In genomic region chr11:99918761-99919160, GRCh38 we compare ENCODE assay signal across 15 cellular contexts.
DNase-seq lines count a peak whose midpoint lies in the region; ATAC-seq and TF ChIP-seq lines count a peak whose summit lies in the region.
"Had no signal": no experiment of that assay in that cellular context is flagged by ENCODE, and none has a peak within 500 bp of the region (broad histone marks: within the 10 kb centered on the region; RNA-seq: fewer than 3 reads in every experiment).

No MANE protein-coding gene starts in this region.

- H3K4me1 Mint-ChIP-seq in WTC11, result no peaks in the 10 kb centered on the region
- H3K4me1 Mint-ChIP-seq: B cell had no signal

- H3K4me3 Mint-ChIP-seq in WTC11, result no peak overlapping the region
- H3K4me3 Mint-ChIP-seq: B cell; CD8-positive, alpha-beta T cell had no signal

- no peak overlapping the region for H3K27ac Mint-ChIP-seq in WTC11
- H3K27ac Mint-ChIP-seq: B cell; CD8-positive, alpha-beta T cell had no signal

- DNase-seq in ELR (ENCODE audit: low read depth) (peak; percentile 12), WTC11 (ENCODE audit: low spot score) (no peak), islet precursor cell (peak; percentile 62), NCI-H748 treated with DMSO at 0.1 percent for 48 hours (lab: John Stamatoyannopoulos, UW) (no peak), lower leg skin (ENCODE audit: low spot score in 2 of 2) (no peak), left cardiac atrium (no peak)
- DNase-seq: CD8-positive, alpha-beta T cell; DMS 273 treated with DMSO at 0.1 percent for 48 hours; DMS79; GF-D8; IMR-90; KBM-7 had no signal

- peaks cover 18% of the 10 kb centered on the region for H3K36me3 Mint-ChIP-seq in WTC11
- H3K36me3 Mint-ChIP-seq: CD8-positive, alpha-beta T cell had no signal

- H3K27me3 Mint-ChIP-seq in WTC11 (ENCODE audit: low read depth), result peaks cover 6% of the 10 kb centered on the region
- H3K27me3 Mint-ChIP-seq: B cell had no signal

- peak; percentile 30; the same call in 1 of the 2 replicates for ATAC-seq in WTC11
- ATAC-seq in left cardiac atrium, result no peak
- ATAC-seq: CD8-positive, alpha-beta T cell had no signal

- no peak for TF ChIP-seq CTCF in WTC11 (IDR thresholded peaks at IDR 0.05)
- TF ChIP-seq CTCF in lower leg skin (IDR thresholded peaks at IDR 0.05), result no peak

- TF ChIP-seq POLR2A in lower leg skin (IDR thresholded peaks at IDR 0.05), result no peak

- CTCF ChIA-PET in WTC11 (lab: Charles Lee), result no interaction called here

- POLR2A ChIA-PET in WTC11 (lab: Charles Lee), result no interaction called here

- peaks cover 38% of the 10 kb centered on the region for H3K9me3 Mint-ChIP-seq in WTC11

- WGBS in lower leg skin, 2 donors, result 81 to 92% methylated on average over 3 of the region's 3 CpGs

- no peak overlapping the region for H3K4me3 ChIP-seq in lower leg skin (ENCODE audit: low read depth, poor library complexity, severe bottlenecking)
- H3K4me3 ChIP-seq: BLaER1 treated with 17β-estradiol and CSF1 and Interleukin-3, amounts not matched to agents 10 nM and 100 nM; HAP-1 had no signal

- intact Hi-C loops in lower leg skin (cut with DNase I; ENCODE audit: low total_unique reads) (no loop called here), left cardiac atrium (cut with DNase I) (no loop called here)

TF ChIP-seq in WTC11, 78 proteins besides CTCF, POLR2A, EP300 and RAD21:
- TF ChIP-seq IRF1 (CRISPR knock-in tag; IDR thresholded peaks at IDR 0.05) (no peak), E2F4 (CRISPR knock-in tag; IDR thresholded peaks at IDR 0.05; ENCODE audit: borderline replicate concordance, low read depth) (no peak), KAT7 (CRISPR knock-in tag; IDR thresholded peaks at IDR 0.05; ENCODE audit: borderline replicate concordance) (no peak), SP1 (CRISPR knock-in tag; conservative IDR thresholded peaks at IDR 0.05) (no peak), MYBL2 (CRISPR knock-in tag; IDR thresholded peaks at IDR 0.05) (no peak), ATF1 (CRISPR knock-in tag; IDR thresholded peaks at IDR 0.05) (no peak), ZNF416 (CRISPR knock-in tag; IDR thresholded peaks at IDR 0.05) (no peak), ATF3 (CRISPR knock-in tag; conservative IDR thresholded peaks at IDR 0.05) (no peak), ZNF121 (CRISPR knock-in tag; IDR thresholded peaks at IDR 0.05) (no peak), ZNF263 (CRISPR knock-in tag; IDR thresholded peaks at IDR 0.05; ENCODE audit: low read depth) (no peak), ZNF138 (CRISPR knock-in tag; conservative IDR thresholded peaks at IDR 0.05) (no peak), MAX (CRISPR knock-in tag; IDR thresholded peaks at IDR 0.05) (no peak), PRDM15 (CRISPR knock-in tag; IDR thresholded peaks at IDR 0.05) (no peak), TEAD4 (CRISPR knock-in tag; IDR thresholded peaks at IDR 0.05) (no peak), CDX4 (CRISPR knock-in tag; IDR thresholded peaks at IDR 0.05; ENCODE audit: borderline replicate concordance) (no peak), E2F5 (CRISPR knock-in tag; IDR thresholded peaks at IDR 0.05) (no peak), ZBTB21 (CRISPR knock-in tag; IDR thresholded peaks at IDR 0.05; ENCODE audit: borderline replicate concordance) (no peak), CREM (CRISPR knock-in tag; IDR thresholded peaks at IDR 0.05) (no peak)

Comparison
In these comparisons a context has a peak if more than half of its experiments do, and no peak if none do; other contexts are left out.
1. DNase-seq: peak in ELR (single experiment) and islet precursor cell (single experiment); none in WTC11 (single experiment), NCI-H748 treated with DMSO at 0.1 percent for 48 hours (single experiment), lower leg skin (0 of 2) and left cardiac atrium (single experiment).